8 cellular contexts compared by ENCODE assay signal in the genomic region with DNA sequence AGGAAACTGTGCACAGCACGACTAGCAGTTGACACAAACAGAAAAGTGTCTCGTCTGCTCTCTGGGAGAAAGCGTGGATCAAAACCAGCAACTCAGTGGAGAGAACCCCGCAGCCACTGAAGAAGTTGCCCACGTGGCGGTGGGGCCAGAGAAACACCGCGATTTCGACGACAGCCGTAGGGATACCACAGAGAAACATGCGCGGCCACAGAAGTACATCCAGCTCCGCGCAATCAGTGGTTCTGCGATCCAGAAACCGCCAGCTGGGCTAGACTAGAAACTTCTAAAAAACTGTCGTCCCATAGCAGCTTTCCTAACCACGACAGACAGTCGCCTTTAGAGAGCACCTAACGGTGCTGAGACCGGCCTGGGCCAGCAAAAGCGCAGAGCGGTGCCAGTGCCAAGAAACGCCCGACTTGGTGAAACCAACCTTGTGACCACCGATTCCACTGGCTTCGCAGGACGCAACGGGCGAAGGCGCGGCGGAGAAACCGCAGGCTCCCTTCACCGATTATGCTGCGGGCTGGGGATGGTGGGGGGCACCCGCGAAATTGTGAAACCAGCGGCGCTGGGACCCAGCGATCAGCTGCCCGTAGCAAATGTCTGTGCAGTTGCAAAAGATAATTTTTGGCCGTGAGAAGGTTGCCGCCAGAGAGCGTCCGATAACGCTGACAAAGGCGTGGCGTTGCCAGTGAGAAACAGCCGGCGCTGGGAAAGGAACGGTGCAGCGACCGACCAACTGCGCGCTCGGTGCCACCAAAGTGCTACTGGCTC. TPM values are rescaled to one million over a fixed set of nuclear protein-coding genes. Genes with fewer than 3 reads are reported as not detected.
A peak's percentile ranks its signal among the peaks of the same experiment; 100 is the strongest.
DNase-seq lines count a peak whose midpoint lies in the region; ATAC-seq and TF ChIP-seq lines count a peak whose summit lies in the region.

No MANE protein-coding gene starts in this region.

- H3K4me3 ChIP-seq in HUES6 (ENCODE audit: low read depth, low read length) (peak overlapping the region; percentile 59), PC-9 (peak overlapping the region; percentile 76), fibroblast of the aortic adventitia (ENCODE audit: low read depth, low read length) (peak overlapping the region; percentile 79), neutrophil (ENCODE audit: low read depth in 1 of 2, low read length in 1 of 2) (peak overlapping the region; percentile 79), upper lobe of right lung (peak overlapping the region; percentile 73)

- no TSS peak for BruUV-seq in PC-9 (replicated peaks; lab: Mats Ljungman, UMichigan)

- H3K9me2 ChIP-seq in PC-9 (ENCODE audit: insufficient read depth), result no peaks in the 10 kb centered on the region

- H3K9me3 ChIP-seq in HUES6 (ENCODE audit: control insufficient read depth, insufficient read depth, low read depth, low read length), result no peaks in the 10 kb centered on the region
- H3K9me3 ChIP-seq in PC-9 (ENCODE audit: insufficient read depth, low read depth), result no peaks in the 10 kb centered on the region
- H3K9me3 ChIP-seq in neutrophil, result no peaks in the 10 kb centered on the region
- no peaks in the 10 kb centered on the region for H3K9me3 ChIP-seq in upper lobe of right lung

- TF ChIP-seq CTCF in PC-9 (conservative IDR thresholded peaks at IDR 0.05), result 0 out of 2 replicates have a peak, but pooled peaks have one; percentile 14
- TF ChIP-seq CTCF in fibroblast of the aortic adventitia (IDR thresholded peaks at IDR 0.05; ENCODE audit: insufficient read depth, low read length), result no peak
- TF ChIP-seq CTCF in neutrophil (IDR thresholded peaks at IDR 0.05), result no peak
- no peak for TF ChIP-seq CTCF in upper lobe of right lung (IDR thresholded peaks at IDR 0.05)

- intact Hi-C loops in PC-9 (cut with micrococcal nuclease; ENCODE audit: unreplicated experiment), result loop anchor here (1.0 to 10.0 kb wide), 2 partner anchors 78 to 1118 kb away; a partner anchor contains a TSS
- intact Hi-C loops in upper lobe of right lung (cut with DNase I), result no loop called here

- peak; percentile 69 for DNase-seq in DMS153 (lab: John Stamatoyannopoulos, UW)
- DNase-seq in PC-9, result peak; percentile 63 to 67
- DNase-seq in activated T-helper 1 cell treated with anti-CD3 and anti-CD28 coated beads, Interleukin-2, amount 50 U/mL, for 16 hours (ENCODE audit: low read depth in 1 of 2, low spot score in 1 of 2), result peak; percentile 37 to 40
- DNase-seq in fibroblast of the aortic adventitia (ENCODE audit: low read depth), result peak; percentile 76
- DNase-seq in upper lobe of right lung, result peak; percentile 82

- H3K4me1 ChIP-seq in HUES6 (ENCODE audit: control insufficient read depth, insufficient read depth, low read length) (peaks cover 35% of the 10 kb centered on the region), PC-9 (replicated peaks; ENCODE audit: insufficient read depth) (no peaks in the 10 kb centered on the region; the same call in 1 of the 2 replicates), neutrophil (ENCODE audit: control insufficient read depth in 1 of 2, insufficient read depth in 1 of 2, low read depth in 1 of 2, low read length in 1 of 2) (peaks cover 32 to 37% of the 10 kb centered on the region in 2 experiments), upper lobe of right lung (no peaks in the 10 kb centered on the region)

- H3K27me3 ChIP-seq in HUES6 (ENCODE audit: control insufficient read depth, insufficient read depth, low read length) (peaks cover 72% of the 10 kb centered on the region), PC-9 (ENCODE audit: insufficient read depth, low read depth) (no peaks in the 10 kb centered on the region), neutrophil (no peaks in the 10 kb centered on the region), upper lobe of right lung (peaks cover 5% of the 10 kb centered on the region)

- peak overlapping the region; percentile 96 for H2AFZ ChIP-seq in PC-9

- CTCF ChIA-PET in PC-9 (lab: Charles Lee), result interaction anchor here (0.5 to 3.2 kb wide), 7 partner anchors 22 to 379 kb away, joined by 4 to 46 read pairs (median 7); no protein-coding TSS in a partner anchor

- peaks cover 12% of the 10 kb centered on the region; the same call in 1 of the 2 replicates for H3K79me2 ChIP-seq in PC-9 (ENCODE audit: low read depth)

- ATAC-seq in GM21381 (IDR thresholded peaks at IDR 0.05; ENCODE audit: unreplicated experiment) (peak; percentile 26), upper lobe of right lung (peak; percentile 20)

- POLR2A ChIA-PET in PC-9 (lab: Charles Lee; ENCODE audit: unreplicated experiment), result interaction anchor here (0.6 to 1.2 kb wide), 3 partner anchors 22 to 35 kb away, joined by 3 to 6 read pairs (median 3); no protein-coding TSS in a partner anchor

- H3F3A ChIP-seq in PC-9 (ENCODE audit: insufficient read depth, low read depth), result peaks cover 39% of the 10 kb centered on the region

- H3K4me2 ChIP-seq in PC-9, result peak overlapping the region; percentile 79

- H3K36me3 ChIP-seq in HUES6 (ENCODE audit: control insufficient read depth, insufficient read depth, low read length), result no peaks in the 10 kb centered on the region
- H3K36me3 ChIP-seq in PC-9 (ENCODE audit: low read depth), result no peaks in the 10 kb centered on the region
- H3K36me3 ChIP-seq in neutrophil, result no peaks in the 10 kb centered on the region
- no peaks in the 10 kb centered on the region for H3K36me3 ChIP-seq in upper lobe of right lung

- H3K27ac ChIP-seq in HUES6 (ENCODE audit: low read depth, low read length) (no peak overlapping the region), PC-9 (peak overlapping the region; percentile 60), neutrophil (peak overlapping the region; percentile 96), upper lobe of right lung (peak overlapping the region; percentile 100)

- no peaks in the 10 kb centered on the region for H4K20me1 ChIP-seq in PC-9 (ENCODE audit: insufficient read depth)

- H3K9ac ChIP-seq in HUES6 (ENCODE audit: low read length), result peak overlapping the region; percentile 57

RNA-seq across cellular contexts. Expression of a gene that starts 2.7 kb away (rescaled TPM):
- 3.6 and 6.3 TPM in 2 replicates for total RNA-seq in PC-9 (2021)
- total RNA-seq in fibroblast of the aortic adventitia (ENCODE audit: low replicate concordance), result 3.0 and 3.4 TPM in 2 replicates
- 4.8 TPM for total RNA-seq in upper lobe of right lung
